21 cellular contexts compared by ENCODE assay signal in genomic region chrX:41895826-41896225, GRCh38. TPM values are rescaled to one million over a fixed set of nuclear protein-coding genes. Genes with fewer than 3 reads are reported as not detected.
DNase-seq lines count a peak whose midpoint lies in the region; TF ChIP-seq lines count a peak whose summit lies in the region.
"Had no signal": no experiment of that assay in that cellular context is flagged by ENCODE, and none has a peak within 500 bp of the region (broad histone marks: within the 10 kb centered on the region; RNA-seq: fewer than 3 reads in every experiment).

No MANE protein-coding gene starts in this region.

- H3K27ac Mint-ChIP-seq in mesothelial cell of epicardium = no peak overlapping the region
- H3K27ac Mint-ChIP-seq: CD4-positive, alpha-beta memory T cell had no signal

- H3K36me3 Mint-ChIP-seq in mesothelial cell of epicardium = peaks cover 13% of the 10 kb centered on the region

- H3K36me3 ChIP-seq in adipocyte (ENCODE audit: control insufficient read depth, insufficient read depth, low read length, severe bottlenecking) (no peaks in the 10 kb centered on the region), breast epithelium (no peaks in the 10 kb centered on the region)

- intact Hi-C loops in breast epithelium (cut with DNase I; ENCODE audit: low total_unique reads) = no loop called here

- no peak for TF ChIP-seq CTCF in mesothelial cell of epicardium (IDR thresholded peaks at IDR 0.05; ENCODE audit: unreplicated experiment)
- no peak for TF ChIP-seq CTCF in breast epithelium (IDR thresholded peaks at IDR 0.05)

- H3K27me3 Mint-ChIP-seq in mesothelial cell of epicardium (ENCODE audit: low read depth) = no peaks in the 10 kb centered on the region
- H3K27me3 Mint-ChIP-seq: CD4-positive, alpha-beta memory T cell had no signal

- H3K9me3 Mint-ChIP-seq in mesothelial cell of epicardium = peaks cover 52% of the 10 kb centered on the region

- H3K4me1 Mint-ChIP-seq in mesothelial cell of epicardium = peaks cover 2% of the 10 kb centered on the region

- peak; percentile 1 for DNase-seq in NCI-H2171 treated with DMSO at 0.1 percent for 48 hours (lab: John Stamatoyannopoulos, UW)
- DNase-seq in NCI-H2171 (lab: John Stamatoyannopoulos, UW) = no peak
- DNase-seq in adipocyte (ENCODE audit: low read depth) = peak; percentile 10
- DNase-seq in fibroblast of the conjunctiva (ENCODE audit: low read depth) = peak; percentile 36
- DNase-seq in stromal cell of bone marrow (ENCODE audit: low read depth) = peak; percentile 61
- no peak for DNase-seq in mesothelial cell of epicardium (ENCODE audit: low spot score in 2 of 2, unreplicated experiment in 2 of 2)
- DNase-seq in breast epithelium (ENCODE audit: low spot score in 2 of 2) = no peak
- DNase-seq in AG08395 (ENCODE audit: low spot score) = no peak
- DNase-seq: ACHN; Caco-2; CD4-positive, alpha-beta memory T cell; DND-41; MM.1S; NCI-H1092; NCI-H1436 treated with DMSO at 0.1 percent for 48 hours; NCI-H1930; NCI-H524 treated with DMSO at 0.1 percent for 48 hours; PC-3; Right ventricle myocardium superior had no signal

- H3K9me3 ChIP-seq in adipocyte (ENCODE audit: control insufficient read depth, low read length) (peaks cover 33% of the 10 kb centered on the region), breast epithelium (peaks cover 0 to 37% of the 10 kb centered on the region in 2 donors)
- H3K9me3 ChIP-seq: Caco-2 had no signal

- no peak overlapping the region for H3K27ac ChIP-seq in breast epithelium
- H3K27ac ChIP-seq: 22Rv1; BLaER1 treated with 17β-estradiol and CSF1 and Interleukin-3, amounts not matched to agents 10 nM and 100 nM had no signal

- no peak overlapping the region for H3K9ac ChIP-seq in adipocyte (ENCODE audit: low read length)
- H3K9ac ChIP-seq: BLaER1 treated with 17β-estradiol and CSF1 and Interleukin-3, amounts not matched to agents 10 nM and 100 nM had no signal

- H3K4me3 Mint-ChIP-seq in mesothelial cell of epicardium = no peak overlapping the region
- H3K4me3 Mint-ChIP-seq: CD4-positive, alpha-beta memory T cell had no signal

- H3K4me3 ChIP-seq in adipocyte (ENCODE audit: low read length) (no peak overlapping the region), breast epithelium (no peak overlapping the region)
- H3K4me3 ChIP-seq: BLaER1 treated with 17β-estradiol and CSF1 and Interleukin-3, amounts not matched to agents 10 nM and 100 nM had no signal

- H3K4me1 ChIP-seq in adipocyte (ENCODE audit: control insufficient read depth, insufficient read depth, low read length) (peaks cover 5% of the 10 kb centered on the region), breast epithelium (no peaks in the 10 kb centered on the region)
- H3K4me1 ChIP-seq: BLaER1 treated with 17β-estradiol and CSF1 and Interleukin-3, amounts not matched to agents 10 nM and 100 nM; Caco-2 had no signal

- TF ChIP-seq POLR2A in breast epithelium (IDR thresholded peaks at IDR 0.05) = no peak

- H3K27me3 ChIP-seq in adipocyte (replicated peaks; ENCODE audit: control insufficient read depth, insufficient read depth, low read length) (no peaks in the 10 kb centered on the region), breast epithelium (no peaks in the 10 kb centered on the region)

RNA-seq across cellular contexts. Expression of gene CASK, which starts 27.5 kb away (rescaled TPM):
- total RNA-seq in mesothelial cell of epicardium = 61.6 to 70.3 TPM (median 63.8 TPM) in 3 replicates
- 100 to 1,000 TPM in 1 of 3 donors, 10 to 100 TPM in 2; 34.4 to 103 (median 52.4) TPM for total RNA-seq in breast epithelium

Comparison
In these comparisons a context has a peak if more than half of its experiments do, and no peak if none do; other contexts are left out.
1. DNase-seq: peak in NCI-H2171 treated with DMSO at 0.1 percent for 48 hours (single experiment), adipocyte (single experiment), fibroblast of the conjunctiva (single experiment) and stromal cell of bone marrow (single experiment); none in NCI-H2171 (single experiment), mesothelial cell of epicardium (0 of 2), breast epithelium (0 of 2) and AG08395 (single experiment).